In the genomic region with DNA sequence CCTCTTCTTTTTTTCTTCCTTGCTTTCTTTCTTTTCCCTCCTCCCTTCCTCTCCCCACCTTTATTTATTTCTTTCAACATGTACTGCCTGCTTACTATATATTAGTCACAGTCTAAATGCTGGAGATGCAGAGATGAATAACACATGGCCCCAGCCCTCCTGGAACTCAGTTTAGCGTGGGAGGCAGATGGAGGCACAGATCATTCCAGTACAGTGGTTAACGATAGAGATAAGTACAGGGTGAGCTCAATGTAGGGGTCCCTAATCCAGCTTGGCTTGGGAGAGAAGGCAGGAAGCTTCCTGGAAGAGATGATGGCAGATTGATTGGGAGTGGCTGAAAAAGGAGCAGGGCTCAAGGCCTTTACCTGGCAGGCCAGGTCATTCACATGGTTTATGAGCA, we compare ENCODE assay signal across 10 cellular contexts. TPM values are rescaled to one million over a fixed set of nuclear protein-coding genes. Genes with fewer than 3 reads are reported as not detected.
DNase-seq lines count a peak whose midpoint lies in the region; ATAC-seq and TF ChIP-seq lines count a peak whose summit lies in the region.
"Had no signal": no experiment of that assay in that cellular context is flagged by ENCODE, and none has a peak within 500 bp of the region (broad histone marks: within the 10 kb centered on the region; RNA-seq: fewer than 3 reads in every experiment).

No MANE protein-coding gene starts in this region.

- H3K4me2 ChIP-seq in skeletal muscle satellite cell (ENCODE audit: low read length), result peak overlapping the region; percentile 55

- no peak for TF ChIP-seq CTCF in VCaP (conservative IDR thresholded peaks at IDR 0.05)
- TF ChIP-seq CTCF in fibroblast of pulmonary artery (IDR thresholded peaks at IDR 0.05; ENCODE audit: low read length, missing control alignments), result no peak

- H3K9me3 ChIP-seq in skeletal muscle satellite cell (replicated peaks; ENCODE audit: low read length), result no peaks in the 10 kb centered on the region
- H3K9me3 ChIP-seq: ovary had no signal

- peaks cover 10% of the 10 kb centered on the region for H3K27me3 ChIP-seq in skeletal muscle satellite cell (ENCODE audit: control insufficient read depth, insufficient read depth, low read length)
- H3K27me3 ChIP-seq: ovary had no signal

- no peak for ATAC-seq in GM19395 (IDR thresholded peaks at IDR 0.05; ENCODE audit: unreplicated experiment)
- ATAC-seq: effector memory CD8-positive, alpha-beta T cell had no signal

- H3K9ac ChIP-seq in skeletal muscle satellite cell (ENCODE audit: low read depth, low read length), result no peak overlapping the region

- no peaks in the 10 kb centered on the region for H3K36me3 ChIP-seq in skeletal muscle satellite cell (ENCODE audit: insufficient read depth, low read length)
- H3K36me3 ChIP-seq: ovary had no signal

- H3K4me3 ChIP-seq in fibroblast of pulmonary artery (replicated peaks; ENCODE audit: low read depth, low read length), result no peak overlapping the region
- no peak overlapping the region for H3K4me3 ChIP-seq in skeletal muscle satellite cell (ENCODE audit: low read length)
- H3K4me3 ChIP-seq: ovary had no signal

- peaks cover 12% of the 10 kb centered on the region for H3K4me1 ChIP-seq in skeletal muscle satellite cell (ENCODE audit: control insufficient read depth, insufficient read depth, low read length)

- DNase-seq in ELR (ENCODE audit: low read depth) (peak; percentile 82), fibroblast of pulmonary artery (ENCODE audit: low read depth) (peak; percentile 68), COR-L47 (lab: John Stamatoyannopoulos, UW) (no peak), SIG-M5 (lab: John Stamatoyannopoulos, UW) (no peak)
- DNase-seq: CD4-positive, alpha-beta memory T cell; effector memory CD8-positive, alpha-beta T cell; ovary had no signal

- H3K27ac ChIP-seq in VCaP, result peak overlapping the region; percentile 52
- H3K27ac ChIP-seq: ovary had no signal

RNA-seq across cellular contexts. Expression of gene PPP2R5A, which starts 55.6 kb away (rescaled TPM):
- 20.5 and 21.2 TPM in 2 replicates for total RNA-seq in skeletal muscle satellite cell (2012; rRNA removed)

Comparison
In these comparisons a context has a peak if more than half of its experiments do, and no peak if none do; other contexts are left out.
1. DNase-seq: peak in ELR (single experiment) and fibroblast of pulmonary artery (single experiment); none in COR-L47 (single experiment) and SIG-M5 (single experiment).